Comparison of ENCODE assay signal across 19 cellular contexts in the genomic region with DNA sequence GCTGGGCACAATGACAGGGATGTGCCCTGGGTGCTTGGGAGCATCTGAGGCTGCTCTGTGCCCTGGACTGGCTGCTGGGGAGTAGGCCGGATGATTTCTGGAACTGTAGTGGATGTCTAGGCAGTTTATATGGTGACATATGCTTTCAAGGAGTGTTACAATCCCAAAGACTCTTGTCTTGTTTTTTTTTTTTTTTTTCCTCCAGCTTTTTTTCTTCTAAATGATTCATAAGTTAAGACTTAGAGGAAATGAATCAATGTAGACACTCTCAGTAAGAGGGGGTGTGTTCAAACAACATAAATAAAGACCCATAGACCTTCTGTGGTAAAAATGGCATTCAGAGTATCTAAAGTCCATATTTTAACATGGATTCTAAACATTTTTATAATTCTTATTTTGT.
DNase-seq lines count a peak whose midpoint lies in the region; ATAC-seq and TF ChIP-seq lines count a peak whose summit lies in the region.
"Had no signal": no experiment of that assay in that cellular context is flagged by ENCODE, and none has a peak within 500 bp of the region (broad histone marks: within the 10 kb centered on the region; RNA-seq: fewer than 3 reads in every experiment).

No MANE protein-coding gene starts in this region.

- TF ChIP-seq CTCF in H9 (conservative IDR thresholded peaks at IDR 0.05) (no peak), astrocyte of the spinal cord (IDR thresholded peaks at IDR 0.05; ENCODE audit: low read depth, low read length) (no peak), glutamatergic neuron (IDR thresholded peaks at IDR 0.05; ENCODE audit: partially characterized antibody, unreplicated experiment) (no peak)

- H3K4me3 Mint-ChIP-seq in H9 (no peak overlapping the region), glutamatergic neuron (ENCODE audit: unreplicated experiment) (no peak overlapping the region)
- H3K4me3 Mint-ChIP-seq: nephron progenitor cell had no signal

- H3K4ac ChIP-seq in H9 (ENCODE audit: low read depth, low read length), result no peak overlapping the region

- H3K56ac ChIP-seq in H9 (ENCODE audit: insufficient read length, low read depth, low read length), result no peak overlapping the region

- H2BK5ac ChIP-seq in H9 (ENCODE audit: insufficient read length, low read length), result no peak overlapping the region

- in situ Hi-C loops in astrocyte of the spinal cord (cut with HindIII; ENCODE audit: low sequenced_read_pairs), result no loop called here

- H2BK12ac ChIP-seq in H9 (ENCODE audit: insufficient read length, low read depth, low read length), result no peak overlapping the region

- no peaks in the 10 kb centered on the region for H3K9me3 ChIP-seq in H9 (ENCODE audit: control insufficient read depth, low read depth, low read length)
- H3K9me3 ChIP-seq: A549, heart right ventricle, left ventricle myocardium inferior, tibial nerve had no signal

- H3K9me3 Mint-ChIP-seq in H9, result no peaks in the 10 kb centered on the region
- peaks cover 1% of the 10 kb centered on the region for H3K9me3 Mint-ChIP-seq in glutamatergic neuron (ENCODE audit: unreplicated experiment)
- H3K9me3 Mint-ChIP-seq: nephron progenitor cell had no signal

- H3T11ph ChIP-seq in H9 (ENCODE audit: low read length), result peak overlapping the region; percentile 19

- H3K27ac ChIP-seq in H9 (ENCODE audit: insufficient read length, low read depth, low read length), result no peak overlapping the region
- H3K27ac ChIP-seq: A549, heart right ventricle, left ventricle myocardium inferior, tibial nerve had no signal

- H3K4me1 ChIP-seq in H9 (ENCODE audit: insufficient read depth, low read length), result peaks cover 2% of the 10 kb centered on the region; the same call in 1 of the 2 replicates
- H3K4me1 ChIP-seq: A549, heart right ventricle, left ventricle myocardium inferior, tibial nerve had no signal

- no peaks in the 10 kb centered on the region for H3K27me3 ChIP-seq in H9 (ENCODE audit: insufficient read depth, low read length)
- H3K27me3 ChIP-seq: heart right ventricle, tibial nerve had no signal

- peak overlapping the region; percentile 55 to 85 (median 83); a peak in 4 of 7 replicates for H3K27ac Mint-ChIP-seq in H9
- peak overlapping the region; percentile 73 for H3K27ac Mint-ChIP-seq in glutamatergic neuron (ENCODE audit: unreplicated experiment)
- H3K27ac Mint-ChIP-seq: nephron progenitor cell had no signal

- DNase-seq in 8988T, result peak; percentile 9
- no peak for DNase-seq in H9
- DNase-seq in astrocyte of the spinal cord (ENCODE audit: low read depth, low spot score), result peak; percentile 79
- DNase-seq in glutamatergic neuron, result no peak
- DNase-seq in LoVo (ENCODE audit: low spot score), result no peak
- DNase-seq in NCI-H2196 (lab: John Stamatoyannopoulos, UW; ENCODE audit: unreplicated experiment), result no peak
- DNase-seq: activated naive CD4-positive, alpha-beta T cell treated with anti-CD3 and anti-CD28 coated beads, Interleukin-2, amount 50 U/mL, for 16 hours; cortex of kidney; heart right ventricle; left ventricle myocardium inferior; NCI-H146; NCI-H69; nephron progenitor cell had no signal

- H2BK15ac ChIP-seq in H9 (ENCODE audit: low read depth, low read length), result no peak overlapping the region

- no peak overlapping the region for H2BK120ac ChIP-seq in H9 (ENCODE audit: low read depth, low read length, poor library complexity, severe bottlenecking)

- no peak overlapping the region for H3K14ac ChIP-seq in H9 (ENCODE audit: insufficient read depth, low read length)

- H3K4me2 ChIP-seq in H9 (ENCODE audit: insufficient read depth, insufficient read length, low read length), result no peak overlapping the region
- H3K4me2 ChIP-seq: A549 had no signal

- H4K20me1 ChIP-seq in H9 (ENCODE audit: control insufficient read depth, insufficient read depth, insufficient read length), result no peaks in the 10 kb centered on the region

- WGBS in H9 (ENCODE audit: extremely low coverage, insufficient read length, low lambda C conversion rate), result no CpG with 5 or more reads among the region's 1 CpG

- H3K79me2 ChIP-seq in H9 (ENCODE audit: insufficient read depth, low read length), result no peaks in the 10 kb centered on the region

- no peaks in the 10 kb centered on the region for H3K79me1 ChIP-seq in H9 (ENCODE audit: insufficient read depth, low read depth, low read length, poor library complexity, severe bottlenecking)

- ATAC-seq in HG03354 (IDR thresholded peaks at IDR 0.05; ENCODE audit: poor library complexity, severe bottlenecking, unreplicated experiment) (no peak), GM21576 (IDR thresholded peaks at IDR 0.05; ENCODE audit: unreplicated experiment) (no peak)
- ATAC-seq: A549, HCT116, heart right ventricle, HepG2 had no signal

- no peak overlapping the region for H3K4me3 ChIP-seq in astrocyte of the spinal cord (ENCODE audit: low read depth, low read length)
- H3K4me3 ChIP-seq: A549, heart right ventricle, left ventricle myocardium inferior, tibial nerve had no signal

- H4K5ac ChIP-seq in H9 (ENCODE audit: insufficient read length, low read depth, low read length), result no peak overlapping the region

- no peak overlapping the region for H3K23ac ChIP-seq in H9 (ENCODE audit: insufficient read length, low read depth, low read length)

- H4K8ac ChIP-seq in H9 (replicated peaks; ENCODE audit: insufficient read length, low read depth, low read length), result no peak overlapping the region

- no peak overlapping the region for H3K9ac ChIP-seq in H9 (ENCODE audit: extremely low read depth, insufficient read length, low read length)

- peaks cover 20 to 21% of the 10 kb centered on the region in 2 experiments for H3K4me1 Mint-ChIP-seq in H9
- H3K4me1 Mint-ChIP-seq in glutamatergic neuron (ENCODE audit: low read depth, unreplicated experiment), result peaks cover 7% of the 10 kb centered on the region

- no peaks in the 10 kb centered on the region for H3K27me3 Mint-ChIP-seq in H9 (ENCODE audit: low read depth)
- H3K27me3 Mint-ChIP-seq in glutamatergic neuron (ENCODE audit: unreplicated experiment), result peaks cover 3% of the 10 kb centered on the region

- H4K91ac ChIP-seq in H9 (ENCODE audit: insufficient read length, low read depth, low read length), result no peak overlapping the region

- no peak overlapping the region for H2AFZ ChIP-seq in H9 (ENCODE audit: low read length)

- H3K36me3 Mint-ChIP-seq in H9 (ENCODE audit: insufficient read depth in 1 of 3, low read depth in 3 of 3) (no peaks in the 10 kb centered on the region), glutamatergic neuron (ENCODE audit: unreplicated experiment) (no peaks in the 10 kb centered on the region)

- no peaks in the 10 kb centered on the region for H3K23me2 ChIP-seq in H9 (ENCODE audit: insufficient read length, low read depth, low read length, poor library complexity, severe bottlenecking)

- no peak overlapping the region for H3K18ac ChIP-seq in H9 (ENCODE audit: insufficient read length, low read depth, low read length)

- H2AK5ac ChIP-seq in H9 (ENCODE audit: insufficient read length, low read length), result no peak overlapping the region

- H2BK20ac ChIP-seq in H9 (ENCODE audit: low read depth, low read length, poor library complexity, severe bottlenecking), result no peak overlapping the region

Comparison
In these comparisons a context has a peak if more than half of its experiments do, and no peak if none do; other contexts are left out.
1. DNase-seq: peak in 8988T (single experiment) and astrocyte of the spinal cord (single experiment); none in H9 (single experiment), glutamatergic neuron (single experiment), LoVo (single experiment) and NCI-H2196 (single experiment).